In genomic region chr10:72682626-72683025, GRCh38 we compare ENCODE assay signal across 25 cellular contexts. TPM values are rescaled to one million over a fixed set of nuclear protein-coding genes. Genes with fewer than 3 reads are reported as not detected.
A peak's percentile ranks its signal among the peaks of the same experiment; 100 is the strongest.
DNase-seq lines count a peak whose midpoint lies in the region; ATAC-seq, FAIRE-seq and TF ChIP-seq lines count a peak whose summit lies in the region.
"Had no signal": no experiment of that assay in that cellular context is flagged by ENCODE, and none has a peak within 500 bp of the region (broad histone marks: within the 10 kb centered on the region; RNA-seq: fewer than 3 reads in every experiment).

No MANE protein-coding gene starts in this region.

- no peaks in the 10 kb centered on the region for H3K79me2 ChIP-seq in keratinocyte (ENCODE audit: control insufficient read depth, insufficient read depth, low read length)

- TF ChIP-seq CTCF in keratinocyte (optimal IDR thresholded peaks at IDR 0.05 in 1 of 3, IDR thresholded peaks at IDR 0.05 in 1 of 3, conservative IDR thresholded peaks at IDR 0.05 in 1 of 3; ENCODE audit: extremely low read depth in 1 of 3, insufficient read depth in 2 of 3, low read length in 3 of 3), result no peak

- H3K4me3 Mint-ChIP-seq in T-helper 17 cell, result peak overlapping the region; percentile 12
- H3K4me3 Mint-ChIP-seq: activated CD8-positive, alpha-beta memory T cell treated with anti-CD3 and anti-CD28 coated beads, Interleukin-2, amount 10 ng/mL, durations not matched to agents 7 days and 5 days; nephron progenitor cell had no signal

- dilution Hi-C loops in keratinocyte (cut with MboI; ENCODE audit: extremely low pct_ligation_motif_present, low sequenced_read_pairs), result no loop called here

- H3K36me3 ChIP-seq in keratinocyte (ENCODE audit: control insufficient read depth in 2 of 2, extremely low read depth in 1 of 2, insufficient read depth in 2 of 2, low read length in 2 of 2), result no peaks in the 10 kb centered on the region
- H3K36me3 ChIP-seq: brain microvascular endothelial cell, prostate gland, SJSA1, upper lobe of left lung had no signal

- no peak overlapping the region for H3K4me3 ChIP-seq in keratinocyte (ENCODE audit: control insufficient read depth in 2 of 3, extremely low read depth in 1 of 3, insufficient read depth in 2 of 3, low read depth in 1 of 3, low read length in 3 of 3)
- H3K4me3 ChIP-seq: GM12878, prostate gland, SJSA1, smooth muscle cell, upper lobe of left lung had no signal

- no peak overlapping the region for H3K27ac Mint-ChIP-seq in T-helper 17 cell
- H3K27ac Mint-ChIP-seq: activated CD8-positive, alpha-beta memory T cell treated with anti-CD3 and anti-CD28 coated beads, Interleukin-2, amount 10 ng/mL, durations not matched to agents 7 days and 5 days; activated T-helper 2 cell treated with anti-CD3 and anti-CD28 coated beads, Interferon-gamma antibody, Interleukin-2, Interleukin-4, amounts not matched to agents 10 μg/mL and 5 μg/mL and 100 μg/mL, durations not matched to agents 14 hours and 24 hours and 36 hours; nephron progenitor cell had no signal

- DNase-seq in ACHN (peak; percentile 48), HT1080 (ENCODE audit: low read depth) (peak; percentile 68), T-helper 17 cell (no peak), keratinocyte (ENCODE audit: low read depth, low spot score) (no peak), NCI-H2081 treated with DMSO at 0.1 percent for 48 hours (lab: John Stamatoyannopoulos, UW) (no peak), anterior cingulate cortex (lab: John Stamatoyannopoulos, UW) (no peak), GM19238 (ENCODE audit: insufficient read length, low spot score) (no peak)
- DNase-seq: activated CD4-positive, alpha-beta T cell treated with anti-CD3 and anti-CD28 coated beads for 48 hours; activated CD8-positive, alpha-beta memory T cell treated with anti-CD3 and anti-CD28 coated beads, Interleukin-2, amount 10 ng/mL, durations not matched to agents 7 days and 5 days; brain microvascular endothelial cell; DMS 273 treated with DMSO at 0.1 percent for 48 hours; left colon; NCI-H1417; NCI-H2171; NCI-H748 treated with DMSO at 0.1 percent for 48 hours; nephron progenitor cell; stimulated activated CD4-positive, alpha-beta T cell treated with anti-CD3 and anti-CD28 coated beads, Interleukin-4, amount 100 ng/mL, for 1 hour; upper lobe of left lung had no signal

- H3K4me1 ChIP-seq in keratinocyte (ENCODE audit: control insufficient read depth, extremely low read depth, insufficient read depth, low read length), result peaks cover 14% of the 10 kb centered on the region
- H3K4me1 ChIP-seq: prostate gland had no signal

- H3K27me3 ChIP-seq in keratinocyte (ENCODE audit: control insufficient read depth, extremely low read depth, insufficient read depth, low read length), result no peaks in the 10 kb centered on the region
- H3K27me3 ChIP-seq: brain microvascular endothelial cell, SJSA1, upper lobe of left lung had no signal

- no peaks in the 10 kb centered on the region for H4K20me1 ChIP-seq in keratinocyte (ENCODE audit: control insufficient read depth, extremely low read depth, insufficient read depth, low read length)

- peaks cover 26% of the 10 kb centered on the region for H3K27me3 Mint-ChIP-seq in T-helper 17 cell

- H3K9me3 ChIP-seq in T-helper 17 cell (ENCODE audit: control insufficient read depth, low read length, poor library complexity, severe bottlenecking) (no peaks in the 10 kb centered on the region), keratinocyte (ENCODE audit: control insufficient read depth, low read depth, low read length) (no peaks in the 10 kb centered on the region)
- H3K9me3 ChIP-seq: prostate gland, SJSA1, upper lobe of left lung had no signal

- peaks cover 4% of the 10 kb centered on the region for H3K36me3 Mint-ChIP-seq in T-helper 17 cell (ENCODE audit: low read depth)
- H3K36me3 Mint-ChIP-seq: activated CD8-positive, alpha-beta memory T cell treated with anti-CD3 and anti-CD28 coated beads, Interleukin-2, amount 10 ng/mL, durations not matched to agents 7 days and 5 days had no signal

- H3K4me2 ChIP-seq in keratinocyte (ENCODE audit: control insufficient read depth, extremely low read depth, insufficient read depth, low read depth, low read length), result no peak overlapping the region
- H3K4me2 ChIP-seq: smooth muscle cell had no signal

- H2AFZ ChIP-seq in keratinocyte (ENCODE audit: control insufficient read depth, low read length), result peak overlapping the region; percentile 30

- H3K4me1 Mint-ChIP-seq in T-helper 17 cell, result peaks cover 4% of the 10 kb centered on the region
- H3K4me1 Mint-ChIP-seq: activated CD8-positive, alpha-beta memory T cell treated with anti-CD3 and anti-CD28 coated beads, Interleukin-2, amount 10 ng/mL, durations not matched to agents 7 days and 5 days; nephron progenitor cell had no signal

- no peaks in the 10 kb centered on the region for H3K9me1 ChIP-seq in keratinocyte (ENCODE audit: control insufficient read depth, extremely low read depth, insufficient read depth, low read length)

- FAIRE-seq in keratinocyte (lab: Jason Lieb, UNC), result no peak
- FAIRE-seq: GM12878 had no signal

- in situ Hi-C loops in ACHN (cut with HindIII; ENCODE audit: low pct_ligation_motif_present, low pct_unique_long_range_greater_than_20kb, low sequenced_read_pairs), result no loop called here

- no peak overlapping the region for H3K27ac ChIP-seq in keratinocyte (ENCODE audit: control insufficient read depth, insufficient read depth, low read length)
- H3K27ac ChIP-seq: brain microvascular endothelial cell, C4-2B, prostate gland, SJSA1, upper lobe of left lung had no signal

- ATAC-seq in T-helper 17 cell (no peak), HG02588 (IDR thresholded peaks at IDR 0.05; ENCODE audit: unreplicated experiment) (no peak)
- ATAC-seq: activated CD8-positive, alpha-beta memory T cell treated with anti-CD3 and anti-CD28 coated beads, Interleukin-2, amount 10 ng/mL, durations not matched to agents 7 days and 5 days; GM12878; left colon had no signal

- H3K9ac ChIP-seq in keratinocyte (ENCODE audit: control insufficient read depth, extremely low read depth, insufficient read depth, low read length), result no peak overlapping the region

RNA-seq across cellular contexts. Expression of gene MCU, which starts 9.3 kb away (rescaled TPM):
- 23.8 and 26.7 TPM in 2 replicates for total RNA-seq in HT1080 (2014; rRNA removed; shearing (Covaris generic))
- 30.4 and 36.5 TPM in 2 replicates for polyA plus RNA-seq in HT1080 (2015; cell fraction: cytosol; rRNA removed)
- 35.9 and 36.4 TPM in 2 replicates for polyA plus RNA-seq in HT1080 (2015; cell fraction: nucleus; rRNA removed)
- total RNA-seq in T-helper 17 cell, result 10 to 100 TPM; 12.6 to 14.4 TPM
- 50.0 to 104 TPM (median 103 TPM) in 3 replicates for polyA plus RNA-seq in keratinocyte
- polyA plus RNA-seq in keratinocyte (2011; ENCODE audit: low read depth), result 12.0 TPM
- 56.9 and 99.0 TPM in 2 replicates for polyA plus RNA-seq in keratinocyte (2011; cell fraction: cytosol; rRNA removed)
- 53.4 and 58.0 TPM in 2 replicates for polyA plus RNA-seq in keratinocyte (2011; cell fraction: nucleus; rRNA removed)
- polyA plus RNA-seq in keratinocyte (2012; ENCODE audit: low replicate concordance), result 24.0 and 27.4 TPM in 2 replicates
- polyA minus RNA-seq in keratinocyte, result 48.6 to 109 TPM (median 101 TPM) in 3 replicates
- 50.6 TPM for polyA minus RNA-seq in keratinocyte (2011; cell fraction: cytosol; rRNA and poly(A)+ RNA removed)
- 25.0 and 47.2 TPM in 2 replicates for polyA minus RNA-seq in keratinocyte (2011; cell fraction: nucleus; rRNA and poly(A)+ RNA removed)

RNA-seq across cellular contexts. Expression of gene MICU1, which starts 56.7 kb away (rescaled TPM):
- 28.9 and 34.4 TPM in 2 replicates for total RNA-seq in HT1080 (2014; rRNA removed; shearing (Covaris generic))
- 33.6 and 37.0 TPM in 2 replicates for polyA plus RNA-seq in HT1080 (2015; cell fraction: cytosol; rRNA removed)
- 29.7 and 31.9 TPM in 2 replicates for polyA plus RNA-seq in HT1080 (2015; cell fraction: nucleus; rRNA removed)
- 10 to 100 TPM; 19.1 to 19.9 TPM for total RNA-seq in T-helper 17 cell
- polyA plus RNA-seq in keratinocyte, result 14.8 to 27.5 TPM (median 19.4 TPM) in 3 replicates
- polyA plus RNA-seq in keratinocyte (2011; ENCODE audit: low read depth), result 84.6 TPM
- polyA plus RNA-seq in keratinocyte (2011; cell fraction: cytosol; rRNA removed), result 16.5 and 21.2 TPM in 2 replicates
- 19.9 and 22.0 TPM in 2 replicates for polyA plus RNA-seq in keratinocyte (2011; cell fraction: nucleus; rRNA removed)
- 23.5 and 34.1 TPM in 2 replicates for polyA plus RNA-seq in keratinocyte (2012; ENCODE audit: low replicate concordance)
- polyA minus RNA-seq in keratinocyte, result 10.6 to 16.0 TPM (median 15.9 TPM) in 3 replicates
- polyA minus RNA-seq in keratinocyte (2011; cell fraction: cytosol; rRNA and poly(A)+ RNA removed), result 5.8 TPM
- 7.8 and 14.9 TPM in 2 replicates for polyA minus RNA-seq in keratinocyte (2011; cell fraction: nucleus; rRNA and poly(A)+ RNA removed)

Comparison
In these comparisons a context has a peak if more than half of its experiments do, and no peak if none do; other contexts are left out.
1. DNase-seq: peak in ACHN (single experiment) and HT1080 (single experiment); none in T-helper 17 cell (0 of 3), keratinocyte (single experiment), NCI-H2081 treated with DMSO at 0.1 percent for 48 hours (single experiment), anterior cingulate cortex (0 of 58) and GM19238 (single experiment).